In the genomic region with DNA sequence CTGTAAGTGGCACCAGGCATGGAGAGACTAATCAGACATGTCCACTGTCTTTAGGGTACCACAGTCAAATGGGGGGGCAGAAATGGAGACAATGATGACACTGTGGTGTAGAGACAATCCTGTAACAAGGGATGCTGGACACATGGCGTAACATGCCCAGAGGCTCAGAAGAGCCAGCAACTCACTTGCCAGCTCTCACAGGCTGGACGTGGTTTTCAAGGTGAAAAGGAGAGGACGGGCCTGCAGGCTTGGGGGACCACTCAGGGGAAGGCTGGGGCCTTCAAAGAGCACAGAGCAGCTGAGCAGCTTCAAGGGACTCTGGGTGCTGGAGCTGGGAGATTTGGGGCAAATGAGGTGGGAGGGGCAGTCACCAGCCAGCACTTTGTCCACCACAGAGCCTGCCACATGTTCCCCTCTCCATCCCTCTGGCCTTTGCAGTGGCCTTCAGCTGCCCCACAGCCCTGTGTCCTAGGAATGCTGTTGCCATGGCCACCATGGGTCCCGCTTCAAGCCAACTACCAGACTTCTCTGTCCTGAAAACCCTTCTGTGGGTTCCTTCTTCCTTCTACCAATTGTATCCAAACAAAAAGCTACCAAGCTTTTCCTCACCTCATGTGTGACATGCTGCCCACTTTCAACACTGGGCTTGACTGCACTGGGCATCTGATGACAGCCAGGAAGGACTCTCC, we compare ENCODE assay signal across 28 cellular contexts.
"Had no signal": no experiment of that assay in that cellular context is flagged by ENCODE, and none has a peak within 500 bp of the region (broad histone marks: within the 10 kb centered on the region; RNA-seq: fewer than 3 reads in every experiment).

No MANE protein-coding gene starts in this region.

- H3K9me3 ChIP-seq: body of pancreas, heart right ventricle, left lung, mucosa of descending colon, pancreas, prostate gland, suprapubic skin, tibial nerve had no signal

- H3K27ac Mint-ChIP-seq: activated CD4-positive, alpha-beta memory T cell treated with anti-CD3 and anti-CD28 coated beads for 36 hours; activated naive CD8-positive, alpha-beta T cell; activated T-cell treated with anti-CD3 and anti-CD28 coated beads, Interleukin-2, amount 50 U/mL, for 72 hours; nephron; T-helper 17 cell had no signal

- DNase-seq: activated CD4-positive, alpha-beta memory T cell treated with anti-CD3 and anti-CD28 coated beads for 36 hours; activated CD4-positive, alpha-beta T cell treated with anti-CD3 and anti-CD28 coated beads for 48 hours; activated naive CD4-positive, alpha-beta T cell; activated T-cell treated with anti-CD3 and anti-CD28 coated beads for 4 hours; activated T-cell treated with anti-CD3 and anti-CD28 coated beads, Interleukin-2, amount 50 U/mL, for 72 hours; aorta; body of pancreas; cerebellar nuclear complex; foreskin keratinocyte; heart right ventricle; left lung; mucosa of descending colon; pancreas; stimulated activated naive CD4-positive, alpha-beta T cell; T-helper 17 cell; T1000; WERI-Rb-1 had no signal

- H3K4me3 ChIP-seq: body of pancreas, cardiac muscle cell, coronary artery, heart right ventricle, left lung, lung, mucosa of descending colon, pancreas, prostate gland, suprapubic skin, tibial nerve had no signal

- H3K36me3 ChIP-seq: cardiac muscle cell, heart right ventricle, left lung, pancreas, prostate gland, suprapubic skin, tibial nerve had no signal

- H3K4me3 Mint-ChIP-seq: activated CD4-positive, alpha-beta memory T cell treated with anti-CD3 and anti-CD28 coated beads for 36 hours; activated naive CD8-positive, alpha-beta T cell; activated T-cell treated with anti-CD3 and anti-CD28 coated beads, Interleukin-2, amount 50 U/mL, for 72 hours; nephron; T-helper 17 cell had no signal

- H3K4me1 Mint-ChIP-seq: nephron had no signal

- H3K4me1 ChIP-seq: body of pancreas, foreskin keratinocyte, heart right ventricle, left lung, pancreas, prostate gland, suprapubic skin, tibial nerve had no signal

- ATAC-seq: activated CD4-positive, CD25-positive, alpha-beta regulatory T cell treated with anti-CD3 and anti-CD28 coated beads, Interleukin-2, amount 50 U/mL, for 24 hours; activated T-cell treated with anti-CD3 and anti-CD28 coated beads, Interleukin-2, amount 50 U/mL, for 72 hours; body of pancreas; esophagus mucosa; foreskin keratinocyte; heart right ventricle; left lung; mucosa of descending colon; pancreas; SK-N-SH treated with all-trans-retinoic acid at 6 μM for 48 hours; T-helper 17 cell had no signal

- H3K27ac ChIP-seq: body of pancreas, cardiac muscle cell, coronary artery, foreskin keratinocyte, heart right ventricle, left lung, pancreas, prostate gland, suprapubic skin, tibial nerve, WERI-Rb-1 had no signal

- H3K27me3 Mint-ChIP-seq: activated CD4-positive, alpha-beta memory T cell treated with anti-CD3 and anti-CD28 coated beads for 36 hours had no signal

- H3K27me3 ChIP-seq: body of pancreas, cardiac muscle cell, foreskin keratinocyte, pancreas, tibial nerve had no signal

- H3K36me3 Mint-ChIP-seq: activated CD4-positive, alpha-beta memory T cell treated with anti-CD3 and anti-CD28 coated beads for 36 hours; activated naive CD8-positive, alpha-beta T cell had no signal

- H3K9me3 Mint-ChIP-seq: activated CD4-positive, alpha-beta memory T cell treated with anti-CD3 and anti-CD28 coated beads for 36 hours; activated T-cell treated with anti-CD3 and anti-CD28 coated beads, Interleukin-2, amount 50 U/mL, for 72 hours; nephron had no signal
